8 cellular contexts compared by ENCODE assay signal in the genomic region with DNA sequence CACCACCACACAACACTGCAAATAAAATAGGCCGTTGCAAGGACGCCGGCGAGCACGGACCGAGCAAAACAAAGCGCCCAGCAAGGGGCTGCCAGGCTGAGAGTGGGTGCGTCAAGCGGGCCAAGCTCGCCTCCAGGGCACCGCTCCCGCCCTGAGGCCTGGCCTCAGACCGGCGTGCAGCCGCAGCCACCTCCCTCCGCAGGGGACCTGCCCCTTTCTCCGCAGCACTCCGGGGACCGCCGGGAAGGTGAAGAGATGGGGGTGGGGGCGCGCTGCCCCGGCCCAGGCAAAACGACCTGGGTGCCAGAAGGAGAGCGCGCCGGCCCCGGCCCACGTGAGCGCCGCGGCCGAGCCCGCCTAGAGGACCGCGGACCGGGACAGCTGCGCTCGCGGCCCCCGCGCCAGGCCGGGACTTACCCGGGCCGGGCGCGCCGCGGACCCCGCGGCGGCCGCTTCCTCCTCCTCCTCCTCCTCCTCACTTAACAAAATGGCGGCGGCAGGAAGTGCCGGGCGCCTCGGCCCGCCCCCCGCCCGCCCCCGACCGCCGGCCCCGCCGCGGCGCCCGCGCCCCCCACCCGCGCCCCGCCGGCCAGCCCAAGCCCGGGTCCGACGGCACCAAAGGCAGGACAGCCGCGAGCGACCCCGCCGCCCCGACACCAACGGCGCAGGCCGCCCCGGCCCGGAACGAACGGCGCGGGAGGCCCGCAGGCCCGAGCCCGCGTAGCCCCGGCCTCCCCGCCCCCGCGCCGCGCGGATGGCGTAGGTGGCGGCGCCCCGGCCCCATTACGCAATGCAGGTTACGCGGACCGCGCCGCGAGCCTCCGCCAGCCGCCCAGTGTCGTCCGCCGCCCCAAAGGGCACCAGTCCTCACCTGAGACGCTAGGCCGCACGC. TPM values are rescaled to one million over a fixed set of nuclear protein-coding genes. Genes with fewer than 3 reads are reported as not detected.
DNase-seq lines count a peak whose midpoint lies in the region; TF ChIP-seq lines count a peak whose summit lies in the region.

No MANE protein-coding gene starts in this region.

- H3K4me1 Mint-ChIP-seq in endodermal cell, result peaks cover 32% of the 10 kb centered on the region

- DNase-seq in GM10266 (ENCODE audit: extremely low spot score), result peak; percentile 86
- DNase-seq in HEK293T (ENCODE audit: extremely low spot score), result peak; percentile 58
- DNase-seq in NCI-H2171 treated with DMSO at 0.1 percent for 48 hours (lab: John Stamatoyannopoulos, UW), result peak; percentile 7
- peak in 2 of 3 experiments; percentile 52 to 55 for DNase-seq in activated CD8-positive, alpha-beta memory T cell treated with anti-CD3 and anti-CD28 coated beads for 48 hours (ENCODE audit: low read depth in 2 of 3, low spot score in 2 of 3)
- peak; percentile 72 for DNase-seq in endodermal cell
- peak; percentile 76 for DNase-seq in stimulated activated CD8-positive, alpha-beta memory T cell treated with anti-CD3 and anti-CD28 coated beads, Interleukin-4, amount 100 ng/mL, for 48 hours
- no peak for DNase-seq in putamen (ENCODE audit: low spot score)

- POLR2A ChIA-PET in HEK293T (lab: Yijun Ruan, JAX), result interaction anchor here (0.7 to 1.9 kb wide), 11 partner anchors 14 to 101 kb away, joined by 3 to 12 read pairs (median 3); a partner anchor contains a TSS

- CTCF ChIA-PET in HEK293T (lab: Yijun Ruan, JAX), result no interaction called here

- TF ChIP-seq CTCF in GM10266 (IDR thresholded peaks at IDR 0.05; ENCODE audit: control insufficient read depth, insufficient read depth, low read depth, missing control alignments), result no peak
- TF ChIP-seq CTCF in endodermal cell (conservative IDR thresholded peaks at IDR 0.05), result no peak

- no peaks in the 10 kb centered on the region for H3K9me3 Mint-ChIP-seq in endodermal cell

- no peaks in the 10 kb centered on the region for H3K27me3 Mint-ChIP-seq in endodermal cell (ENCODE audit: insufficient read depth)

- H3K27ac ChIP-seq in endodermal cell (ENCODE audit: low read depth, low read length) (peak overlapping the region; percentile 89), mucosa of rectum (ENCODE audit: low read depth in 2 of 2, low read length in 2 of 2) (peak overlapping the region; percentile 88 to 89)

- peak overlapping the region; percentile 94 for H3K9ac ChIP-seq in endodermal cell (ENCODE audit: extremely low read depth, low read length, poor library complexity, severe bottlenecking)
- H3K9ac ChIP-seq in mucosa of rectum (ENCODE audit: low read depth in 1 of 2, low read length in 2 of 2), result peak overlapping the region; percentile 83 to 96

- H3K36me3 ChIP-seq in endodermal cell (ENCODE audit: control insufficient read depth, insufficient read depth, low read length) (no peaks in the 10 kb centered on the region), mucosa of rectum (ENCODE audit: control insufficient read depth in 2 of 2, insufficient read depth in 2 of 2, low read length in 2 of 2) (no peaks in the 10 kb centered on the region)

- H3K36me3 Mint-ChIP-seq in endodermal cell (ENCODE audit: low read depth), result peaks cover 6% of the 10 kb centered on the region

- WGBS in endodermal cell (ENCODE audit: insufficient coverage in 1 of 2, insufficient read length in 1 of 2), 2 experiments, result 0 to 3% methylated on average over 6 to 111 of the region's 122 CpGs

- H3K9me3 ChIP-seq in endodermal cell (ENCODE audit: control insufficient read depth, low read length) (no peaks in the 10 kb centered on the region), mucosa of rectum (ENCODE audit: control insufficient read depth in 2 of 2, low read length in 2 of 2) (no peaks in the 10 kb centered on the region)

- H3K27me3 ChIP-seq in endodermal cell (ENCODE audit: control insufficient read depth, insufficient read depth, low read length, poor library complexity, severe bottlenecking) (no peaks in the 10 kb centered on the region), mucosa of rectum (ENCODE audit: control insufficient read depth in 2 of 2, insufficient read depth in 2 of 2, low read length in 2 of 2) (no peaks in the 10 kb centered on the region)

- peaks cover 2% of the 10 kb centered on the region for H3K4me1 ChIP-seq in endodermal cell (ENCODE audit: control insufficient read depth, insufficient read depth, low read length)
- peaks cover 20 to 36% of the 10 kb centered on the region in 2 donors for H3K4me1 ChIP-seq in mucosa of rectum (ENCODE audit: control insufficient read depth in 2 of 2, insufficient read depth in 2 of 2, low read length in 2 of 2)

- H3K4me3 ChIP-seq in endodermal cell (ENCODE audit: low read length), result peak overlapping the region; percentile 98
- peak overlapping the region; percentile 90 to 93 for H3K4me3 ChIP-seq in mucosa of rectum (ENCODE audit: low read length in 2 of 2)

- H3K4me3 Mint-ChIP-seq in endodermal cell, result peak overlapping the region; percentile 97

- peak overlapping the region; percentile 98 for H3K27ac Mint-ChIP-seq in endodermal cell

TF ChIP-seq in HEK293T, 16 proteins besides CTCF, POLR2A, EP300 and RAD21:
- TF ChIP-seq LEF1 (IDR thresholded peaks at IDR 0.05; ENCODE audit: borderline replicate concordance), result no peak
- no peak for TF ChIP-seq HDGF (IDR thresholded peaks at IDR 0.05; ENCODE audit: borderline replicate concordance)
- no peak for TF ChIP-seq SP1 (IDR thresholded peaks at IDR 0.05)
- TF ChIP-seq FOXM1 (IDR thresholded peaks at IDR 0.05; ENCODE audit: borderline replicate concordance), result no peak
- TF ChIP-seq TARDBP (IDR thresholded peaks at IDR 0.05), result no peak

RNA-seq across cellular contexts. Expression of a gene that starts 0.7 kb away (rescaled TPM):
- total RNA-seq in endodermal cell, result 100 to 1,000 TPM; 149 to 156 TPM
- polyA plus RNA-seq in endodermal cell (2013, experiment 1 of 2), result 79.3 TPM
- 80.9 TPM for polyA plus RNA-seq in endodermal cell (2013, experiment 2 of 2)

RNA-seq across cellular contexts. Expression of a gene that starts 47.9 kb away (rescaled TPM):
- 10 to 100 TPM; 34.9 to 39.6 TPM for total RNA-seq in endodermal cell
- polyA plus RNA-seq in endodermal cell (2013, experiment 1 of 2), result 20.5 TPM
- polyA plus RNA-seq in endodermal cell (2013, experiment 2 of 2), result 18.1 TPM
